In genomic region chr17:28725660-28726395, GRCh38 we compare ENCODE assay signal across 1 cellular context.
TF ChIP-seq lines count a peak whose summit lies in the region.

TLCD1 (minus strand) TSS chr17:28726233; CDS start chr17:28726097, 136 bp downstream.

TF ChIP-seq in HEK293, 187 proteins besides CTCF, POLR2A, EP300 and RAD21 (continued from another document and continues in another):
- peak; percentile 66 for TF ChIP-seq ZNF692 (tag by site-specific recombination; IDR thresholded peaks at IDR 0.05)
- peak; percentile 54; the same call in 1 of the 2 replicates for TF ChIP-seq ZNF449 (tag by site-specific recombination; IDR thresholded peaks at IDR 0.05)
- TF ChIP-seq ZNF843 (tag by site-specific recombination; IDR thresholded peaks at IDR 0.05): peak; percentile 52; the same call in 1 of the 2 replicates
- no peak for TF ChIP-seq ZNF530 (tag by site-specific recombination; IDR thresholded peaks at IDR 0.05; ENCODE audit: low read depth)
- peak; percentile 95 for TF ChIP-seq PATZ1 (tag by site-specific recombination; IDR thresholded peaks at IDR 0.05)
- TF ChIP-seq ZNF837 (tag by site-specific recombination; IDR thresholded peaks at IDR 0.05): peak; percentile 68; the same call in 1 of the 2 replicates
- no peak for TF ChIP-seq ZNF560 (tag by site-specific recombination; IDR thresholded peaks at IDR 0.05; ENCODE audit: borderline replicate concordance)
- TF ChIP-seq SETDB1 (IDR thresholded peaks at IDR 0.05; ENCODE audit: insufficient read length, low read length): no peak
- peak; percentile 92 for TF ChIP-seq ZEB2 (tag by site-specific recombination; IDR thresholded peaks at IDR 0.05)
- peak; percentile 12; the same call in 1 of the 2 replicates for TF ChIP-seq KLF16 (tag by site-specific recombination; IDR thresholded peaks at IDR 0.05)
- TF ChIP-seq GLI4 (tag by site-specific recombination; IDR thresholded peaks at IDR 0.05): peak; percentile 17; the same call in 1 of the 2 replicates
- TF ChIP-seq TRIM28 (IDR thresholded peaks at IDR 0.05; ENCODE audit: borderline replicate concordance, low read length): no peak
- TF ChIP-seq, protein P1, sequence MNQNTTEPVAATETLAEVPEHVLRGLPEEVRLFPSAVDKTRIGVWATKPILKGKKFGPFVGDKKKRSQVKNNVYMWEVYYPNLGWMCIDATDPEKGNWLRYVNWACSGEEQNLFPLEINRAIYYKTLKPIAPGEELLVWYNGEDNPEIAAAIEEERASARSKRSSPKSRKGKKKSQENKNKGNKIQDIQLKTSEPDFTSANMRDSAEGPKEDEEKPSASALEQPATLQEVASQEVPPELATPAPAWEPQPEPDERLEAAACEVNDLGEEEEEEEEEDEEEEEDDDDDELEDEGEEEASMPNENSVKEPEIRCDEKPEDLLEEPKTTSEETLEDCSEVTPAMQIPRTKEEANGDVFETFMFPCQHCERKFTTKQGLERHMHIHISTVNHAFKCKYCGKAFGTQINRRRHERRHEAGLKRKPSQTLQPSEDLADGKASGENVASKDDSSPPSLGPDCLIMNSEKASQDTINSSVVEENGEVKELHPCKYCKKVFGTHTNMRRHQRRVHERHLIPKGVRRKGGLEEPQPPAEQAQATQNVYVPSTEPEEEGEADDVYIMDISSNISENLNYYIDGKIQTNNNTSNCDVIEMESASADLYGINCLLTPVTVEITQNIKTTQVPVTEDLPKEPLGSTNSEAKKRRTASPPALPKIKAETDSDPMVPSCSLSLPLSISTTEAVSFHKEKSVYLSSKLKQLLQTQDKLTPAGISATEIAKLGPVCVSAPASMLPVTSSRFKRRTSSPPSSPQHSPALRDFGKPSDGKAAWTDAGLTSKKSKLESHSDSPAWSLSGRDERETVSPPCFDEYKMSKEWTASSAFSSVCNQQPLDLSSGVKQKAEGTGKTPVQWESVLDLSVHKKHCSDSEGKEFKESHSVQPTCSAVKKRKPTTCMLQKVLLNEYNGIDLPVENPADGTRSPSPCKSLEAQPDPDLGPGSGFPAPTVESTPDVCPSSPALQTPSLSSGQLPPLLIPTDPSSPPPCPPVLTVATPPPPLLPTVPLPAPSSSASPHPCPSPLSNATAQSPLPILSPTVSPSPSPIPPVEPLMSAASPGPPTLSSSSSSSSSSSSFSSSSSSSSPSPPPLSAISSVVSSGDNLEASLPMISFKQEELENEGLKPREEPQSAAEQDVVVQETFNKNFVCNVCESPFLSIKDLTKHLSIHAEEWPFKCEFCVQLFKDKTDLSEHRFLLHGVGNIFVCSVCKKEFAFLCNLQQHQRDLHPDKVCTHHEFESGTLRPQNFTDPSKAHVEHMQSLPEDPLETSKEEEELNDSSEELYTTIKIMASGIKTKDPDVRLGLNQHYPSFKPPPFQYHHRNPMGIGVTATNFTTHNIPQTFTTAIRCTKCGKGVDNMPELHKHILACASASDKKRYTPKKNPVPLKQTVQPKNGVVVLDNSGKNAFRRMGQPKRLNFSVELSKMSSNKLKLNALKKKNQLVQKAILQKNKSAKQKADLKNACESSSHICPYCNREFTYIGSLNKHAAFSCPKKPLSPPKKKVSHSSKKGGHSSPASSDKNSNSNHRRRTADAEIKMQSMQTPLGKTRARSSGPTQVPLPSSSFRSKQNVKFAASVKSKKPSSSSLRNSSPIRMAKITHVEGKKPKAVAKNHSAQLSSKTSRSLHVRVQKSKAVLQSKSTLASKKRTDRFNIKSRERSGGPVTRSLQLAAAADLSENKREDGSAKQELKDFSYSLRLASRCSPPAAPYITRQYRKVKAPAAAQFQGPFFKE (tag by site-specific recombination; IDR thresholded peaks at IDR 0.05; ENCODE audit: borderline replicate concordance): no peak
- TF ChIP-seq ZIC2 (tag by site-specific recombination; IDR thresholded peaks at IDR 0.05): peak; percentile 68
- TF ChIP-seq ZNF76 (tag by site-specific recombination; IDR thresholded peaks at IDR 0.05; ENCODE audit: borderline replicate concordance, low read depth): peak; percentile 97
- TF ChIP-seq ZNF423 (tag by site-specific recombination; IDR thresholded peaks at IDR 0.05): peak; percentile 99
- peak; percentile 16 for TF ChIP-seq ZFP69B (tag by site-specific recombination; IDR thresholded peaks at IDR 0.05)
- no peak for TF ChIP-seq ZNF626 (tag by site-specific recombination; IDR thresholded peaks at IDR 0.05)
- TF ChIP-seq ZNF391 (tag by site-specific recombination; IDR thresholded peaks at IDR 0.05; ENCODE audit: borderline replicate concordance, low read depth): peak; percentile 61; the same call in 1 of the 2 replicates
- TF ChIP-seq KLF17 (tag by site-specific recombination; IDR thresholded peaks at IDR 0.05): peak; percentile 88
- TF ChIP-seq ZNF792 (tag by site-specific recombination; IDR thresholded peaks at IDR 0.05): no peak
- TF ChIP-seq ZNF311 (tag by site-specific recombination; IDR thresholded peaks at IDR 0.05; ENCODE audit: borderline replicate concordance): no peak
- TF ChIP-seq OSR2 (tag by site-specific recombination; IDR thresholded peaks at IDR 0.05): peak; percentile 51
- TF ChIP-seq KLF7 (tag by site-specific recombination; IDR thresholded peaks at IDR 0.05; ENCODE audit: borderline replicate concordance): peak; percentile 35; the same call in 1 of the 2 replicates
- peak; percentile 68 for TF ChIP-seq HIC1 (tag by site-specific recombination; IDR thresholded peaks at IDR 0.05)
- peak; percentile 7; the same call in 1 of the 2 replicates for TF ChIP-seq ZFP37 (tag by site-specific recombination; IDR thresholded peaks at IDR 0.05)
- TF ChIP-seq ZNF398 (tag by site-specific recombination; IDR thresholded peaks at IDR 0.05): peak; percentile 28; the same call in 1 of the 2 replicates
- peak; percentile 94 for TF ChIP-seq ZBTB48 (tag by site-specific recombination; IDR thresholded peaks at IDR 0.05)
- no peak for TF ChIP-seq ZNF18 (tag by site-specific recombination; IDR thresholded peaks at IDR 0.05)
- TF ChIP-seq YY1 (tag by site-specific recombination; IDR thresholded peaks at IDR 0.05): peak; percentile 45; the same call in 1 of the 2 replicates
- no peak for TF ChIP-seq ZNF394 (tag by site-specific recombination; IDR thresholded peaks at IDR 0.05; ENCODE audit: borderline replicate concordance)
- peak; percentile 95 for TF ChIP-seq ZNF600 (tag by site-specific recombination; IDR thresholded peaks at IDR 0.05)
- TF ChIP-seq ZNF529 (tag by site-specific recombination; IDR thresholded peaks at IDR 0.05; ENCODE audit: insufficient replicate concordance): no peak
- peak; percentile 88 for TF ChIP-seq ZNF341 (tag by site-specific recombination; IDR thresholded peaks at IDR 0.05; ENCODE audit: low read depth)
- no peak for TF ChIP-seq ZNF280C (tag by site-specific recombination; IDR thresholded peaks at IDR 0.05)
- no peak; the same call in 1 of the 2 replicates for TF ChIP-seq KLF9 (tag by site-specific recombination; IDR thresholded peaks at IDR 0.05; ENCODE audit: low read depth)
- TF ChIP-seq HOXD13 (CRISPR knock-in tag; IDR thresholded peaks at IDR 0.05; ENCODE audit: borderline replicate concordance): 0 out of 2 replicates have a peak, but pooled peaks have one; percentile 22
- TF ChIP-seq ZBTB17 (tag by site-specific recombination; IDR thresholded peaks at IDR 0.05): peak; percentile 85
